In genomic region chr1:91805343-91805801, GRCh38 we compare ENCODE assay signal across 10 cellular contexts.
DNase-seq lines count a peak whose midpoint lies in the region; ATAC-seq, FAIRE-seq and TF ChIP-seq lines count a peak whose summit lies in the region.
"Had no signal": no experiment of that assay in that cellular context is flagged by ENCODE, and none has a peak within 500 bp of the region (broad histone marks: within the 10 kb centered on the region; RNA-seq: fewer than 3 reads in every experiment).

No MANE protein-coding gene starts in this region.

- H3K4me3 Mint-ChIP-seq in T-cell (peak overlapping the region in 1 of 3 donors; percentile 20), progenitor cell of endocrine pancreas (ENCODE audit: low read depth) (no peak overlapping the region)
- peak overlapping the region; percentile 21 for H3K4me3 Mint-ChIP-seq in central memory CD8-positive, alpha-beta T cell
- H3K4me3 Mint-ChIP-seq: activated B cell treated with CpG ODN at 0.5 μM for 24 hours had no signal

- CTCF ChIA-PET in T-cell (lab: Charles Lee) = interaction anchor here (0.5 to 2.1 kb wide), 4 partner anchors 8 to 293 kb away, joined by 3 to 15 read pairs (median 4); no protein-coding TSS in a partner anchor

- H3K27ac Mint-ChIP-seq in T-cell (peak overlapping the region; percentile 95 to 96), progenitor cell of endocrine pancreas (no peak overlapping the region)
- H3K27ac Mint-ChIP-seq in central memory CD8-positive, alpha-beta T cell (ENCODE audit: low read depth) = peak overlapping the region; percentile 99
- H3K27ac Mint-ChIP-seq: activated B cell treated with CpG ODN at 0.5 μM for 24 hours had no signal

- no peaks in the 10 kb centered on the region for H3K36me3 ChIP-seq in skeletal muscle tissue (ENCODE audit: control insufficient read depth in 3 of 3, insufficient read depth in 3 of 3, low read length in 3 of 3)
- H3K36me3 ChIP-seq: cardiac muscle cell had no signal

- POLR2A ChIA-PET in T-cell (lab: Charles Lee) = interaction anchor here in 1 of 2 donors (0.6 kb wide), 1 partner anchor 72 kb away, joined by 4 read pairs; no protein-coding TSS in a partner anchor

- no peak overlapping the region for H3K4me3 ChIP-seq in GM12865 (ENCODE audit: low read depth, low read length)
- H3K4me3 ChIP-seq in skeletal muscle tissue (ENCODE audit: low read length in 3 of 3) = no peak overlapping the region
- H3K4me3 ChIP-seq: cardiac muscle cell had no signal

- H3K4me1 Mint-ChIP-seq in T-cell = peaks cover 52 to 79% (median 62%) of the 10 kb centered on the region in 3 donors
- peaks cover 61% of the 10 kb centered on the region for H3K4me1 Mint-ChIP-seq in central memory CD8-positive, alpha-beta T cell
- no peaks in the 10 kb centered on the region for H3K4me1 Mint-ChIP-seq in progenitor cell of endocrine pancreas (ENCODE audit: low read depth)

- H3K9me3 Mint-ChIP-seq in T-cell = peaks cover 0 to 5% (median 0%) of the 10 kb centered on the region in 3 donors
- no peaks in the 10 kb centered on the region for H3K9me3 Mint-ChIP-seq in central memory CD8-positive, alpha-beta T cell
- no peaks in the 10 kb centered on the region for H3K9me3 Mint-ChIP-seq in progenitor cell of endocrine pancreas (ENCODE audit: low read depth)
- H3K9me3 Mint-ChIP-seq: activated B cell treated with CpG ODN at 0.5 μM for 24 hours had no signal

- ATAC-seq in T-cell (replicated peaks in 1 of 4) = no peak
- ATAC-seq in central memory CD8-positive, alpha-beta T cell (replicated peaks; ENCODE audit: extremely low read depth, poor library complexity, severe bottlenecking) = no peak
- ATAC-seq in HG02678 (IDR thresholded peaks at IDR 0.05; ENCODE audit: unreplicated experiment) = no peak

- no peak for TF ChIP-seq CTCF in GM12865 (IDR thresholded peaks at IDR 0.05; ENCODE audit: insufficient read depth, low read depth, low read length, missing control alignments)
- TF ChIP-seq CTCF in progenitor cell of endocrine pancreas (IDR thresholded peaks at IDR 0.05; ENCODE audit: unreplicated experiment) = no peak

- no peak overlapping the region for H3K9ac ChIP-seq in skeletal muscle tissue (ENCODE audit: low read depth in 1 of 3, low read length in 3 of 3)

- no peak for FAIRE-seq in frontal cortex (lab: Jason Lieb, UNC)

- H3K27ac ChIP-seq in skeletal muscle tissue (ENCODE audit: low read depth, low read length) = peak overlapping the region; percentile 17
- H3K27ac ChIP-seq: cardiac muscle cell had no signal

- H3K36me3 Mint-ChIP-seq in T-cell = no peaks in the 10 kb centered on the region
- H3K36me3 Mint-ChIP-seq in central memory CD8-positive, alpha-beta T cell (ENCODE audit: insufficient read depth) = peaks cover 25% of the 10 kb centered on the region
- H3K36me3 Mint-ChIP-seq in progenitor cell of endocrine pancreas (ENCODE audit: insufficient read depth) = no peaks in the 10 kb centered on the region

- peaks cover 23 to 50% (median 42%) of the 10 kb centered on the region in 3 donors for H3K4me1 ChIP-seq in skeletal muscle tissue (ENCODE audit: control insufficient read depth in 3 of 3, insufficient read depth in 3 of 3, low read length in 3 of 3)

- no peaks in the 10 kb centered on the region for H3K27me3 ChIP-seq in skeletal muscle tissue (ENCODE audit: control insufficient read depth in 3 of 3, insufficient read depth in 3 of 3, low read length in 3 of 3)
- H3K27me3 ChIP-seq: cardiac muscle cell had no signal

- H3K9me3 ChIP-seq in skeletal muscle tissue (ENCODE audit: control insufficient read depth in 3 of 3, low read length in 3 of 3) = no peaks in the 10 kb centered on the region

- no peaks in the 10 kb centered on the region for H3K27me3 Mint-ChIP-seq in T-cell
- H3K27me3 Mint-ChIP-seq in central memory CD8-positive, alpha-beta T cell = no peaks in the 10 kb centered on the region
- H3K27me3 Mint-ChIP-seq in progenitor cell of endocrine pancreas = peaks cover 3% of the 10 kb centered on the region
- H3K27me3 Mint-ChIP-seq: activated B cell treated with CpG ODN at 0.5 μM for 24 hours had no signal

- peak; percentile 69 for DNase-seq in GM12865 (ENCODE audit: low read depth)
- DNase-seq in T-cell = peak in 21 of 34 experiments; percentile 8 to 44 (median 22)
- peak in 1 of 2 donors; percentile 18 for DNase-seq in central memory CD8-positive, alpha-beta T cell (ENCODE audit: low spot score in 2 of 2)
- DNase-seq in dedifferentiated amniotic fluid mesenchymal stem cell (ENCODE audit: extremely low spot score) = no peak
- DNase-seq in progenitor cell of endocrine pancreas (ENCODE audit: low spot score, unreplicated experiment) = no peak
- DNase-seq in frontal cortex (ENCODE audit: low spot score in 2 of 2) = no peak
- DNase-seq: activated B cell treated with CpG ODN at 0.5 μM for 24 hours had no signal

Comparison
In these comparisons a context has a peak if more than half of its experiments do, and no peak if none do; other contexts are left out.
1. DNase-seq: peak in GM12865 (single experiment) and T-cell (21 of 34); none in dedifferentiated amniotic fluid mesenchymal stem cell (single experiment), progenitor cell of endocrine pancreas (single experiment) and frontal cortex (0 of 2).